In genomic region chr11:113896156-113896879, GRCh38 we compare ENCODE assay signal across 8 cellular contexts. TPM values are rescaled to one million over a fixed set of nuclear protein-coding genes. Genes with fewer than 3 reads are reported as not detected.
A peak's percentile ranks its signal among the peaks of the same experiment; 100 is the strongest.
DNase-seq lines count a peak whose midpoint lies in the region; ATAC-seq and TF ChIP-seq lines count a peak whose summit lies in the region.

No MANE protein-coding gene starts in this region.

- DNase-seq in activated CD8-positive, alpha-beta memory T cell treated with anti-CD3 and anti-CD28 coated beads, Interleukin-2, amount 10 ng/mL, durations not matched to agents 7 days and 5 days, result peak; percentile 55
- no peak for DNase-seq in activated CD8-positive, alpha-beta memory T cell treated with anti-CD3 and anti-CD28 coated beads for 24 hours
- DNase-seq in T-cell (peak in 22 of 34 experiments; percentile 10 to 48 (median 28)), coronary artery (ENCODE audit: low spot score) (no peak), lung (ENCODE audit: low spot score) (no peak), tibial nerve (ENCODE audit: low spot score in 2 of 2) (peak in 1 of 2 donors; percentile 54), HuH-7.5 (ENCODE audit: low spot score) (no peak)

- H3K4me1 ChIP-seq in lung (ENCODE audit: control insufficient read depth in 2 of 2, insufficient read depth in 2 of 2, low read length in 2 of 2), result no peaks in the 10 kb centered on the region
- H3K4me1 ChIP-seq in tibial nerve, result peaks cover 0 to 8% (median 0%) of the 10 kb centered on the region in 4 donors

- peaks cover 6% of the 10 kb centered on the region for H3K4me1 Mint-ChIP-seq in activated CD8-positive, alpha-beta memory T cell treated with anti-CD3 and anti-CD28 coated beads, Interleukin-2, amount 10 ng/mL, durations not matched to agents 7 days and 5 days
- H3K4me1 Mint-ChIP-seq in T-cell, result peaks cover 0 to 2% (median 0%) of the 10 kb centered on the region in 3 donors

- H3K36me3 ChIP-seq in lung (ENCODE audit: control insufficient read depth in 2 of 2, insufficient read depth in 2 of 2, low read length in 2 of 2) (no peaks in the 10 kb centered on the region), tibial nerve (no peaks in the 10 kb centered on the region)

- H3K27me3 Mint-ChIP-seq in activated CD8-positive, alpha-beta memory T cell treated with anti-CD3 and anti-CD28 coated beads, Interleukin-2, amount 10 ng/mL, durations not matched to agents 7 days and 5 days, result peaks cover 3% of the 10 kb centered on the region
- no peaks in the 10 kb centered on the region for H3K27me3 Mint-ChIP-seq in T-cell

- no peak overlapping the region for H3K4me3 Mint-ChIP-seq in activated CD8-positive, alpha-beta memory T cell treated with anti-CD3 and anti-CD28 coated beads, Interleukin-2, amount 10 ng/mL, durations not matched to agents 7 days and 5 days
- H3K4me3 Mint-ChIP-seq in T-cell, result no peak overlapping the region

- peak; percentile 75 for ATAC-seq in activated CD8-positive, alpha-beta memory T cell treated with anti-CD3 and anti-CD28 coated beads, Interleukin-2, amount 10 ng/mL, durations not matched to agents 7 days and 5 days
- ATAC-seq in T-cell (replicated peaks in 1 of 4) (peak in 3 of 4 experiments; percentile 50 to 61 (median 55)), lung (ENCODE audit: insufficient read depth, low FRiP score) (peak; percentile 41)

- CTCF ChIA-PET in activated CD8-positive, alpha-beta memory T cell treated with anti-CD3 and anti-CD28 coated beads, Interleukin-2, amount 10 ng/mL, durations not matched to agents 7 days and 5 days (lab: Charles Lee), result interaction anchor here (0.5 to 5.0 kb wide), 31 partner anchors 9 to 394 kb away, joined by 3 to 75 read pairs (median 4); partner anchors contain the start of gene HTR3B
- CTCF ChIA-PET in T-cell (lab: Charles Lee), result interaction anchor here (0.6 to 5.9 kb wide), 17 partner anchors 9 to 504 kb away, joined by 3 to 66 read pairs (median 4); partner anchors contain the start of gene HTR3B (in 1 of the 2)

- TF ChIP-seq EP300 in tibial nerve (IDR thresholded peaks at IDR 0.05), result no peak

- TF ChIP-seq POLR2A in tibial nerve (IDR thresholded peaks at IDR 0.05), result no peak

- no peak overlapping the region for H3K4me3 ChIP-seq in coronary artery
- no peak overlapping the region for H3K4me3 ChIP-seq in lung
- no peak overlapping the region for H3K4me3 ChIP-seq in tibial nerve

- no peaks in the 10 kb centered on the region for H3K9me3 ChIP-seq in lung (ENCODE audit: control insufficient read depth in 2 of 2, insufficient read depth in 1 of 2, low read length in 1 of 2)
- H3K9me3 ChIP-seq in tibial nerve, result no peaks in the 10 kb centered on the region

- H3K27me3 ChIP-seq in lung (ENCODE audit: control insufficient read depth, insufficient read depth) (no peaks in the 10 kb centered on the region), tibial nerve (no peaks in the 10 kb centered on the region)

- no peaks in the 10 kb centered on the region for H3K36me3 Mint-ChIP-seq in activated CD8-positive, alpha-beta memory T cell treated with anti-CD3 and anti-CD28 coated beads, Interleukin-2, amount 10 ng/mL, durations not matched to agents 7 days and 5 days
- no peaks in the 10 kb centered on the region for H3K36me3 Mint-ChIP-seq in T-cell

- WGBS in lung, 2 donors, result 22 to 33% methylated on average over 10 of the region's 10 CpGs
- 24% methylated on average over 10 of the region's 10 CpGs for WGBS in tibial nerve, 2 donors

- TF ChIP-seq CTCF in LNCAP (IDR thresholded peaks at IDR 0.05), result peak; percentile 90
- TF ChIP-seq CTCF in coronary artery (IDR thresholded peaks at IDR 0.05), result peak; percentile 74
- peak; percentile 65 for TF ChIP-seq CTCF in lung (IDR thresholded peaks at IDR 0.05; ENCODE audit: control extremely low read depth, extremely low read depth)
- peak; percentile 60 to 81 (median 75) for TF ChIP-seq CTCF in tibial nerve (IDR thresholded peaks at IDR 0.05)

- H3K27ac ChIP-seq in coronary artery, result no peak overlapping the region
- no peak overlapping the region for H3K27ac ChIP-seq in lung (ENCODE audit: low read depth in 1 of 2, low read length in 1 of 2)
- H3K27ac ChIP-seq in tibial nerve, result no peak overlapping the region

- no peaks in the 10 kb centered on the region for H3K9me3 Mint-ChIP-seq in activated CD8-positive, alpha-beta memory T cell treated with anti-CD3 and anti-CD28 coated beads, Interleukin-2, amount 10 ng/mL, durations not matched to agents 7 days and 5 days (ENCODE audit: low read depth)
- no peaks in the 10 kb centered on the region for H3K9me3 Mint-ChIP-seq in T-cell

- POLR2A ChIA-PET in T-cell (lab: Charles Lee), result interaction anchor here in 1 of 2 donors (0.6 kb wide), 1 partner anchor 471 kb away, joined by 3 read pairs; no protein-coding TSS in a partner anchor

- H3K27ac Mint-ChIP-seq in activated CD8-positive, alpha-beta memory T cell treated with anti-CD3 and anti-CD28 coated beads, Interleukin-2, amount 10 ng/mL, durations not matched to agents 7 days and 5 days, result no peak overlapping the region
- no peak overlapping the region for H3K27ac Mint-ChIP-seq in T-cell

RNA-seq across cellular contexts. Expression of gene HTR3B, which starts 8.3 kb away (rescaled TPM):
- total RNA-seq in activated CD8-positive, alpha-beta memory T cell treated with anti-CD3 and anti-CD28 coated beads, Interleukin-2, amount 10 ng/mL, durations not matched to agents 7 days and 5 days, result not detected
- total RNA-seq in T-cell, result not detected
- total RNA-seq in lung, result not detected
- polyA plus RNA-seq in lung, result under 1 TPM in 1 of 2 donors, not detected in 1; 0.03 TPM
- not detected for total RNA-seq in tibial nerve

RNA-seq across cellular contexts. Expression of gene USP28, which starts 20.9 kb away (rescaled TPM):
- 10 to 100 TPM; 50.5 to 65.1 TPM for total RNA-seq in activated CD8-positive, alpha-beta memory T cell treated with anti-CD3 and anti-CD28 coated beads, Interleukin-2, amount 10 ng/mL, durations not matched to agents 7 days and 5 days
- total RNA-seq in T-cell, result 10 to 100 TPM; 16.8 to 28.5 (median 22.9) TPM
- total RNA-seq in lung, result 10 to 100 TPM; 19.3 to 45.3 TPM
- polyA plus RNA-seq in lung, result 1 to 10 TPM; 3.5 to 9.2 TPM
- 10 to 100 TPM; 10.7 to 20.4 (median 15.4) TPM for total RNA-seq in tibial nerve

Comparison
In these comparisons a context has a peak if more than half of its experiments do, and no peak if none do; other contexts are left out.
1. DNase-seq: peak in activated CD8-positive, alpha-beta memory T cell treated with anti-CD3 and anti-CD28 coated beads, Interleukin-2, amount 10 ng/mL, durations not matched to agents 7 days and 5 days (single experiment) and T-cell (22 of 34); none in activated CD8-positive, alpha-beta memory T cell treated with anti-CD3 and anti-CD28 coated beads for 24 hours (single experiment), coronary artery (single experiment), lung (single experiment) and HuH-7.5 (single experiment).
2. Peak in every context shown above with its lines, with median percentiles within 50 percentile points of each other: ATAC-seq and CTCF ChIP-seq.